14 cellular contexts compared by ENCODE assay signal in genomic region chr3:176190755-176191154, GRCh38.
"Had no signal": no experiment of that assay in that cellular context is flagged by ENCODE, and none has a peak within 500 bp of the region (broad histone marks: within the 10 kb centered on the region; RNA-seq: fewer than 3 reads in every experiment).

No MANE protein-coding gene starts in this region.

- ATAC-seq: activated T-cell treated with anti-CD3 and anti-CD28 coated beads, Interleukin-2, amount 50 U/mL, for 72 hours; lower lobe of right lung; naive thymus-derived CD8-positive, alpha-beta T cell; sciatic nerve; stimulated activated memory B cell treated with anti-CD40 and anti-IgM and Interleukin-4, amounts not matched to agents 10 μg/mL and 1 μg/mL and 100 μg/mL, for 72 hours had no signal

- DNase-seq: activated CD4-positive, alpha-beta T cell treated with anti-CD3 and anti-CD28 coated beads, Interleukin-2, amount 50 U/mL, for 4 hours; activated effector memory CD4-positive, alpha-beta T cell treated with anti-CD3 and anti-CD28 coated beads, Interleukin-2, amount 50 U/mL, for 16 hours; activated naive CD4-positive, alpha-beta T cell treated with anti-CD3 and anti-CD28 coated beads, Interleukin-2, amount 50 U/mL, for 16 hours; activated T-cell treated with anti-CD3 and anti-CD28 coated beads, Interleukin-2, amount 50 U/mL, for 72 hours; aorta; brain microvascular endothelial cell; cortex of kidney; head of caudate nucleus; lower lobe of right lung; naive thymus-derived CD8-positive, alpha-beta T cell; stimulated activated CD4-positive, alpha-beta T cell treated with anti-CD3 and anti-CD28 coated beads, Interleukin-4, amount 100 ng/mL, for 24 hours; upper lobe of left lung had no signal
